Comparison of ENCODE assay signal across 30 cellular contexts in the genomic region with DNA sequence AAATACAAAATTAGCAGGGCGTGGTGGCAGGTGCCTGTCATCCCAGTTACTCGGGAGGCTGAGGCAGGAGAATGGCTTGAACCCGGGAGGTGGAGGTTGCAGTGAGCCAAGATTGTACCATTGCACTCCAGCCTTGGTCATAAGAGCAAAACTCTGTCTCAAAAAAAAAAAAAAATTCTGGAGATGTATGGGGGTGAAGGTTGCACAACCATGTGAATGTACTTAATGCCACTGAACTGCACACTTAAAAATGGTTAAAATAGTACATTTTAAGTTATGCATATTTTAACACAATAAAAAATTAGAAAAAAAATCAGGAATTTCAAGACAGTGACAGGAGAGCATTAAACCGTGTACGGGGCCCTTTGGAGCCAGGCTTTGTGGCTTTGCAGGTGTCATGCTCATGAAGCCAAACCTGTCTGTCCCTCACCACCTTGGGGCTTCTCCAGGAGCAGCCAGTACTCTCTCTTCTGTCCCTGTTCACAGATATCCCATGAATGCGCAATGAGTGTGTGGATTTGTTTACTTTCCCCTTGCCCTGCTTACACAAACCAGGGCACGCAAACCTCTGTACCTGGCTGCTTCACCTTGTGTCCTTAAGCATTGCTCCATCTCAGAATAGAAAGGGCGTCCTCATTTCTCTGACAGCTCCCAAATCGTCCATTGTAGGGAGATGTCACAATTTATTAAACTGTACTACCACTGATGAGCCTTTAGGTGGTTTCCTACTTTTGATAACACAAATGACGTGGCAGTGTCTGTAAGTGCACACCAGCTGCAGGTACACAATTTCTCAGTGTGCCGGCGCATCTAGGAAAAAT. TPM values are rescaled to one million over a fixed set of nuclear protein-coding genes. Genes with fewer than 3 reads are reported as not detected.
DNase-seq lines count a peak whose midpoint lies in the region; ATAC-seq, FAIRE-seq and TF ChIP-seq lines count a peak whose summit lies in the region.
"Had no signal": no experiment of that assay in that cellular context is flagged by ENCODE, and none has a peak within 500 bp of the region (broad histone marks: within the 10 kb centered on the region; RNA-seq: fewer than 3 reads in every experiment).

No MANE protein-coding gene starts in this region.

- POLR2A ChIA-PET in HepG2 (lab: Yijun Ruan, JAX) = no interaction called here

- H3K9ac ChIP-seq in HepG2 (ENCODE audit: insufficient read depth, low read depth, low read length) = no peak overlapping the region

- H3K4me1 ChIP-seq in HepG2 (ENCODE audit: insufficient read depth, low read length) = peaks cover 20% of the 10 kb centered on the region
- H3K4me1 ChIP-seq in testis = no peaks in the 10 kb centered on the region
- H3K4me1 ChIP-seq: SJSA1, tibial artery had no signal

- H3K27ac Mint-ChIP-seq in natural killer cell treated with Interleukin-12 subunit alpha and Interleukin-12 subunit beta and Interleukin-15 and Interleukin-18, amount 100 ng/mL, for 72 hours = no peak overlapping the region
- no peak overlapping the region for H3K27ac Mint-ChIP-seq in natural killer cell
- H3K27ac Mint-ChIP-seq: activated B cell treated with CpG ODN at 0.5 μM for 24 hours; activated naive CD4-positive, alpha-beta T cell treated with anti-CD3 and anti-CD28 coated beads, Interleukin-2, amount 50 U/mL, for 72 hours had no signal

- 14% methylated on average over 12 of the region's 12 CpGs for WGBS in HepG2 (ENCODE audit: low lambda C conversion rate)
- 76 to 84% methylated on average over 12 of the region's 12 CpGs for WGBS in testis, 2 donors

- intact Hi-C loops in natural killer cell (cut with micrococcal nuclease) = no loop called here
- intact Hi-C loops in HepG2 (cut with micrococcal nuclease; ENCODE audit: unreplicated experiment) = no loop called here
- intact Hi-C loops in testis (cut with DNase I; ENCODE audit: low total_unique reads) = no loop called here

- H3K27me3 ChIP-seq in HepG2 (ENCODE audit: control insufficient read depth in 1 of 2, insufficient read depth in 2 of 2, low read length in 2 of 2) (peaks cover 7 to 18% of the 10 kb centered on the region in 2 experiments; a peak in 3 of 5 replicates), testis (no peaks in the 10 kb centered on the region)
- H3K27me3 ChIP-seq: brain microvascular endothelial cell had no signal

- no TSS peak for BruUV-seq in HepG2 (replicated peaks; lab: Mats Ljungman, UMichigan)

- H3K4me3 ChIP-seq in HepG2 (replicated peaks in 1 of 3; ENCODE audit: insufficient read depth in 1 of 3, low read depth in 2 of 3, low read length in 3 of 3) (no peak overlapping the region), testis (no peak overlapping the region)
- H3K4me3 ChIP-seq: SJSA1, tibial artery had no signal

- H4K20me1 ChIP-seq in HepG2 (ENCODE audit: insufficient read depth, low read length) = no peaks in the 10 kb centered on the region

- H2AFZ ChIP-seq in HepG2 (ENCODE audit: low read length) = no peak overlapping the region

- H3K36me3 Mint-ChIP-seq in natural killer cell treated with Interleukin-12 subunit alpha and Interleukin-12 subunit beta and Interleukin-15 and Interleukin-18, amount 100 ng/mL, for 72 hours = no peaks in the 10 kb centered on the region
- H3K36me3 Mint-ChIP-seq in natural killer cell = no peaks in the 10 kb centered on the region
- H3K36me3 Mint-ChIP-seq: activated naive CD4-positive, alpha-beta T cell treated with anti-CD3 and anti-CD28 coated beads, Interleukin-2, amount 50 U/mL, for 72 hours; CD4-positive, alpha-beta memory T cell had no signal

- no peak for TF ChIP-seq POLR2A in HepG2 (IDR thresholded peaks at IDR 0.05; ENCODE audit: insufficient read depth in 1 of 2, low read depth in 2 of 2, low read length in 2 of 2)
- TF ChIP-seq POLR2A in testis (IDR thresholded peaks at IDR 0.05) = no peak

- H3K27ac ChIP-seq in VCaP (peak overlapping the region; percentile 46), HepG2 (ENCODE audit: extremely low read length, insufficient read depth, low read length) (no peak overlapping the region), testis (no peak overlapping the region)
- H3K27ac ChIP-seq: brain microvascular endothelial cell, SJSA1, tibial artery had no signal

- no peaks in the 10 kb centered on the region for H3K4me1 Mint-ChIP-seq in natural killer cell treated with Interleukin-12 subunit alpha and Interleukin-12 subunit beta and Interleukin-15 and Interleukin-18, amount 100 ng/mL, for 72 hours (ENCODE audit: low read depth in 2 of 2)
- no peaks in the 10 kb centered on the region for H3K4me1 Mint-ChIP-seq in natural killer cell
- H3K4me1 Mint-ChIP-seq: activated B cell treated with CpG ODN at 0.5 μM for 24 hours had no signal

- H3K27me3 Mint-ChIP-seq in natural killer cell treated with Interleukin-12 subunit alpha and Interleukin-12 subunit beta and Interleukin-15 and Interleukin-18, amount 100 ng/mL, for 72 hours = peaks cover 14 to 16% of the 10 kb centered on the region in 2 donors
- peaks cover 17 to 18% of the 10 kb centered on the region in 2 donors for H3K27me3 Mint-ChIP-seq in natural killer cell (ENCODE audit: low read depth in 2 of 2)

- TF ChIP-seq RAD21 in HepG2 (CRISPR knock-in tag; IDR thresholded peaks at IDR 0.05) = peak; percentile 22; the same call in 1 of the 2 replicates

- in situ Hi-C loops in HepG2 (cut with HindIII; ENCODE audit: extremely low pct_ligation_motif_present, low pct_unique_long_range_greater_than_20kb) = no loop called here

- peak; percentile 16 for DNase-seq in natural killer cell treated with Interleukin-12 subunit alpha and Interleukin-12 subunit beta and Interleukin-15 and Interleukin-18, amount 100 ng/mL, for 72 hours (ENCODE audit: low spot score)
- DNase-seq in natural killer cell (no peak), HepG2 (ENCODE audit: low spot score) (peak; percentile 51), testis (no peak)
- no peak for DNase-seq in stimulated activated CD4-positive, alpha-beta T cell treated with anti-CD3 and anti-CD28 coated beads, Interleukin-4, amount 100 ng/mL, for 24 hours
- DNase-seq: activated B cell treated with CpG ODN at 0.5 μM for 24 hours; activated CD4-positive, alpha-beta T cell treated with anti-CD3 and anti-CD28 coated beads, Interleukin-2, amount 50 U/mL, for 1 hour; activated effector memory CD4-positive, alpha-beta T cell treated with Interleukin-2 at 50 U/mL for 16 hours; activated T-cell treated with anti-CD3 and anti-CD28 coated beads, Interleukin-2, amount 50 U/mL, for 1 hour; amygdala; brain microvascular endothelial cell; CD4-positive, alpha-beta memory T cell; foreskin melanocyte; HCEC 1CT; kidney glomerular epithelial cell; MM.1S; NCI-H1105 treated with DMSO at 0.1 percent for 48 hours; NCI-H2107; NCI-H446; NCI-H748 treated with DMSO at 0.1 percent for 48 hours; right cardiac atrium; RPMI8226 had no signal

- TF ChIP-seq EP300 in HepG2 (IDR thresholded peaks at IDR 0.05; ENCODE audit: low read depth in 2 of 2, low read length in 2 of 2) = no peak
- TF ChIP-seq EP300 in HepG2 (CRISPR knock-in tag; IDR thresholded peaks at IDR 0.05; ENCODE audit: borderline replicate concordance) = no peak

- no peak for ATAC-seq in natural killer cell treated with Interleukin-12 subunit alpha and Interleukin-12 subunit beta and Interleukin-15 and Interleukin-18, amount 100 ng/mL, for 72 hours
- ATAC-seq in natural killer cell (no peak), HepG2 (peak; percentile 58), esophagus mucosa (no peak), HG03175 (IDR thresholded peaks at IDR 0.05; ENCODE audit: unreplicated experiment) (no peak)
- ATAC-seq: activated naive CD4-positive, alpha-beta T cell treated with anti-CD3 and anti-CD28 coated beads, Interleukin-2, amount 50 U/mL, for 72 hours; right cardiac atrium had no signal

- H3K36me3 ChIP-seq in HepG2 (replicated peaks in 1 of 2; ENCODE audit: control insufficient read depth in 1 of 2, insufficient read depth in 2 of 2, low read length in 2 of 2) (no peaks in the 10 kb centered on the region), testis (ENCODE audit: low read depth, missing control alignments) (no peaks in the 10 kb centered on the region)
- H3K36me3 ChIP-seq: brain microvascular endothelial cell, SJSA1, tibial artery had no signal

- no peak overlapping the region for H3K4me2 ChIP-seq in HepG2 (ENCODE audit: low read depth, low read length)

- no peaks in the 10 kb centered on the region for H3K79me2 ChIP-seq in HepG2 (ENCODE audit: insufficient read depth, low read length)

- no peaks in the 10 kb centered on the region for H3K9me3 Mint-ChIP-seq in natural killer cell treated with Interleukin-12 subunit alpha and Interleukin-12 subunit beta and Interleukin-15 and Interleukin-18, amount 100 ng/mL, for 72 hours
- no peaks in the 10 kb centered on the region for H3K9me3 Mint-ChIP-seq in natural killer cell
- H3K9me3 Mint-ChIP-seq: activated naive CD4-positive, alpha-beta T cell treated with anti-CD3 and anti-CD28 coated beads, Interleukin-2, amount 50 U/mL, for 72 hours had no signal

- CTCF ChIA-PET in HepG2 (lab: Yijun Ruan, JAX; ENCODE audit: low intra/inter-chr PET ratio, low total read pairs) = no interaction called here

- H3K9me3 ChIP-seq in HepG2 (ENCODE audit: low read length) (no peaks in the 10 kb centered on the region), testis (no peaks in the 10 kb centered on the region)
- H3K9me3 ChIP-seq: SJSA1 had no signal

- TF ChIP-seq CTCF in natural killer cell (IDR thresholded peaks at IDR 0.05) = no peak
- 0 out of 2 replicates have a peak, but pooled peaks have one; percentile 24 for TF ChIP-seq CTCF in VCaP (conservative IDR thresholded peaks at IDR 0.05)
- TF ChIP-seq CTCF in HepG2 (CRISPR knock-in tag; IDR thresholded peaks at IDR 0.05) = no peak
- no peak for TF ChIP-seq CTCF in testis (IDR thresholded peaks at IDR 0.05)

- H3K4me3 Mint-ChIP-seq in natural killer cell treated with Interleukin-12 subunit alpha and Interleukin-12 subunit beta and Interleukin-15 and Interleukin-18, amount 100 ng/mL, for 72 hours = no peak overlapping the region
- no peak overlapping the region for H3K4me3 Mint-ChIP-seq in natural killer cell
- H3K4me3 Mint-ChIP-seq: activated B cell treated with CpG ODN at 0.5 μM for 24 hours; CD4-positive, alpha-beta memory T cell had no signal

- peak; percentile 15 for FAIRE-seq in HepG2 (lab: Jason Lieb, UNC)
- FAIRE-seq: endometrium, GM12891 had no signal

RNA-seq across cellular contexts. Expression of gene CBX4, which starts 58.2 kb away (rescaled TPM):
- total RNA-seq in natural killer cell treated with Interleukin-12 subunit alpha and Interleukin-12 subunit beta and Interleukin-15 and Interleukin-18, amount 100 ng/mL, for 72 hours = 10 to 100 TPM; 26.2 to 58.3 TPM
- 100 to 1,000 TPM; 147 to 220 (median 217) TPM for total RNA-seq in natural killer cell
- total RNA-seq in HepG2 (2016; rRNA removed; fragmentation: Illumina TruSeq; extraction: Trizol) = 17.1 and 25.8 TPM in 2 replicates
- 4.7 and 4.8 TPM in 2 replicates for total RNA-seq in HepG2 (2016; cell fraction: cytosol; rRNA removed; fragmentation: Illumina TruSeq; extraction: Trizol; ENCODE audit: low read depth)
- total RNA-seq in HepG2 (2016; cell fraction: insoluble cytoplasmic fraction; rRNA removed; fragmentation: Illumina TruSeq; extraction: Trizol) = 17.7 and 25.2 TPM in 2 replicates
- total RNA-seq in HepG2 (2016; cell fraction: membrane; rRNA removed; fragmentation: Illumina TruSeq; extraction: Trizol) = 13.9 and 15.1 TPM in 2 replicates
- total RNA-seq in HepG2 (2016; cell fraction: nucleus; rRNA removed; fragmentation: Illumina TruSeq; extraction: Trizol) = 18.5 and 22.8 TPM in 2 replicates
- polyA plus RNA-seq in HepG2 (2011; rRNA removed) = 50.8 and 61.1 TPM in 2 replicates
- 31.1 and 45.6 TPM in 2 replicates for polyA plus RNA-seq in HepG2 (2011; cell fraction: cytosol; rRNA removed)
- polyA plus RNA-seq in HepG2 (2011; cell fraction: nucleus; rRNA removed) = 117 and 122 TPM in 2 replicates
- 27.9 and 32.4 TPM in 2 replicates for polyA plus RNA-seq in HepG2 (2012)
- polyA plus RNA-seq in HepG2 (2016; cell fraction: cytosol; fragmentation: Illumina TruSeq; extraction: Trizol; ENCODE audit: low read depth) = 3.7 and 4.2 TPM in 2 replicates
- 29.4 and 33.0 TPM in 2 replicates for polyA plus RNA-seq in HepG2 (2016; cell fraction: insoluble cytoplasmic fraction; fragmentation: Illumina TruSeq; extraction: Trizol; ENCODE audit: low read depth)
- polyA plus RNA-seq in HepG2 (2016; cell fraction: membrane; fragmentation: Illumina TruSeq; extraction: Trizol; ENCODE audit: low read depth) = 11.7 and 12.5 TPM in 2 replicates
- polyA plus RNA-seq in HepG2 (2016; cell fraction: nucleus; fragmentation: Illumina TruSeq; extraction: Trizol; ENCODE audit: insufficient read depth, low read depth) = 60.4 and 60.8 TPM in 2 replicates
- 17.1 and 51.0 TPM in 2 replicates for polyA minus RNA-seq in HepG2 (2011; rRNA and poly(A)+ RNA removed; ENCODE audit: low replicate concordance)
- polyA minus RNA-seq in HepG2 (2011; cell fraction: cytosol; rRNA and poly(A)+ RNA removed) = 33.1 and 38.6 TPM in 2 replicates
- polyA minus RNA-seq in HepG2 (2011; cell fraction: nucleus; rRNA and poly(A)+ RNA removed) = 17.8 and 25.2 TPM in 2 replicates
- total RNA-seq in testis = 10 to 100 TPM; 23.5 to 35.9 TPM
- 11.5 TPM for polyA plus RNA-seq in testis (ENCODE audit: insufficient read depth, low read depth, low replicate concordance)
- total RNA-seq in esophagus mucosa = 25.2 TPM

Comparison
In these comparisons a context has a peak if more than half of its experiments do, and no peak if none do; other contexts are left out.
1. DNase-seq: peak in natural killer cell treated with Interleukin-12 subunit alpha and Interleukin-12 subunit beta and Interleukin-15 and Interleukin-18, amount 100 ng/mL, for 72 hours (single experiment) and HepG2 (single experiment); none in natural killer cell (single experiment), stimulated activated CD4-positive, alpha-beta T cell treated with anti-CD3 and anti-CD28 coated beads, Interleukin-4, amount 100 ng/mL, for 24 hours (single experiment) and testis (single experiment).